ENCODE assay signal across 9 cellular contexts in the genomic region with DNA sequence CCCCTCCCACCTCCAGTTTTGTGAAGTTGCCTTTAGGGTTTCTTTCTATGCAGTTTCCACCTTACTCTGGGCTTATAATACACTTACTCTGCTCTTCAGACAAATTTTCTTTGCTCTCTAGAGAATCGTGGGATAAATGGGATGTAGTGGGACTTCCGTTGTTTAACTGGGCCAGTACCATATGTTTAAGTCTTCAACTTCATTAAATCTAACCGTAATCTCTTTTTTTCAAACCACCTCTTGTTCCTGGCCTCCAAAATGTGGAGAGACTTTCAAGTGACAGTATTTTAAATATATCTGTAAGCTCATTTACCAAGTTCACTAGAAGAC. TPM values are rescaled to one million over a fixed set of nuclear protein-coding genes. Genes with fewer than 3 reads are reported as not detected.
DNase-seq lines count a peak whose midpoint lies in the region; ATAC-seq, FAIRE-seq and TF ChIP-seq lines count a peak whose summit lies in the region.
"Had no signal": no experiment of that assay in that cellular context is flagged by ENCODE, and none has a peak within 500 bp of the region (broad histone marks: within the 10 kb centered on the region; RNA-seq: fewer than 3 reads in every experiment).

No MANE protein-coding gene starts in this region.

- H3K4me3 Mint-ChIP-seq in T-helper 1 cell treated with Interleukin-12 subunit alpha and Interleukin-12 subunit beta and Interleukin-4 antibody, amounts not matched to agents 30 μg/mL and 1 μg/mL, for 36 hours: peak overlapping the region; percentile 93
- peak overlapping the region; percentile 84 for H3K4me3 Mint-ChIP-seq in activated CD4-positive, alpha-beta memory T cell treated with anti-CD3 and anti-CD28 coated beads, Interleukin-2, amount 10 ng/mL, durations not matched to agents 7 days and 5 days

- H3K27me3 ChIP-seq in iPS-15b (ENCODE audit: control insufficient read depth, insufficient read depth, low read length): no peaks in the 10 kb centered on the region

- H3K4me3 ChIP-seq in iPS-15b (ENCODE audit: low read depth, low read length): peak overlapping the region; percentile 70

- FAIRE-seq in GM12891 (lab: Jason Lieb, UNC): no peak
- FAIRE-seq: G401.6 had no signal

- H3K36me3 Mint-ChIP-seq in T-helper 1 cell treated with Interleukin-12 subunit alpha and Interleukin-12 subunit beta and Interleukin-4 antibody, amounts not matched to agents 30 μg/mL and 1 μg/mL, for 36 hours (ENCODE audit: low read depth): peaks cover 4% of the 10 kb centered on the region
- peaks cover 2% of the 10 kb centered on the region for H3K36me3 Mint-ChIP-seq in activated CD4-positive, alpha-beta memory T cell treated with anti-CD3 and anti-CD28 coated beads, Interleukin-2, amount 10 ng/mL, durations not matched to agents 7 days and 5 days (ENCODE audit: low read depth)

- H3K27ac Mint-ChIP-seq in T-helper 1 cell treated with Interleukin-12 subunit alpha and Interleukin-12 subunit beta and Interleukin-4 antibody, amounts not matched to agents 30 μg/mL and 1 μg/mL, for 36 hours: peak overlapping the region; percentile 90
- H3K27ac Mint-ChIP-seq in activated CD4-positive, alpha-beta memory T cell treated with anti-CD3 and anti-CD28 coated beads, Interleukin-2, amount 10 ng/mL, durations not matched to agents 7 days and 5 days: peak overlapping the region; percentile 73

- no peaks in the 10 kb centered on the region for H3K9me3 ChIP-seq in iPS-15b (ENCODE audit: control insufficient read depth, insufficient read depth, low read length)

- peaks cover 28% of the 10 kb centered on the region for H3K4me1 Mint-ChIP-seq in T-helper 1 cell treated with Interleukin-12 subunit alpha and Interleukin-12 subunit beta and Interleukin-4 antibody, amounts not matched to agents 30 μg/mL and 1 μg/mL, for 36 hours (ENCODE audit: low read depth)
- peaks cover 40% of the 10 kb centered on the region for H3K4me1 Mint-ChIP-seq in activated CD4-positive, alpha-beta memory T cell treated with anti-CD3 and anti-CD28 coated beads, Interleukin-2, amount 10 ng/mL, durations not matched to agents 7 days and 5 days

- peak overlapping the region; percentile 69 for H3K27ac ChIP-seq in substantia nigra (ENCODE audit: low read depth, low read length, poor library complexity, severe bottlenecking)

- no peaks in the 10 kb centered on the region for H3K9me3 Mint-ChIP-seq in T-helper 1 cell treated with Interleukin-12 subunit alpha and Interleukin-12 subunit beta and Interleukin-4 antibody, amounts not matched to agents 30 μg/mL and 1 μg/mL, for 36 hours
- H3K9me3 Mint-ChIP-seq in activated CD4-positive, alpha-beta memory T cell treated with anti-CD3 and anti-CD28 coated beads, Interleukin-2, amount 10 ng/mL, durations not matched to agents 7 days and 5 days: no peaks in the 10 kb centered on the region

- DNase-seq in T-helper 1 cell (no peak), substantia nigra (lab: John Stamatoyannopoulos, UW) (no peak), GM12891 (ENCODE audit: insufficient read length, low spot score) (no peak), DMS53 (lab: John Stamatoyannopoulos, UW) (no peak)
- DNase-seq in activated CD4-positive, alpha-beta memory T cell treated with anti-CD3 and anti-CD28 coated beads, Interleukin-2, amount 10 ng/mL, durations not matched to agents 7 days and 5 days: no peak

- H3K9ac ChIP-seq in iPS-15b (ENCODE audit: low read depth, low read length): peak overlapping the region; percentile 85

- H3K4me1 ChIP-seq in iPS-15b (ENCODE audit: control insufficient read depth, insufficient read depth, low read length): peaks cover 7% of the 10 kb centered on the region

- no peak for TF ChIP-seq POLR2A in GM12891 (IDR thresholded peaks at IDR 0.05; ENCODE audit: low read depth, low read length)

- CTCF ChIA-PET in activated CD4-positive, alpha-beta memory T cell treated with anti-CD3 and anti-CD28 coated beads, Interleukin-2, amount 10 ng/mL, durations not matched to agents 7 days and 5 days (lab: Charles Lee): no interaction called here

- POLR2A ChIA-PET in activated CD4-positive, alpha-beta memory T cell treated with anti-CD3 and anti-CD28 coated beads, Interleukin-2, amount 10 ng/mL, durations not matched to agents 7 days and 5 days (lab: Charles Lee): interaction anchor here (0.6 to 1.2 kb wide), 2 partner anchors 22 to 114 kb away, joined by 3 to 5 read pairs; no protein-coding TSS in a partner anchor

- no peaks in the 10 kb centered on the region for H3K27me3 Mint-ChIP-seq in T-helper 1 cell treated with Interleukin-12 subunit alpha and Interleukin-12 subunit beta and Interleukin-4 antibody, amounts not matched to agents 30 μg/mL and 1 μg/mL, for 36 hours (ENCODE audit: low read depth)
- peaks cover 1% of the 10 kb centered on the region for H3K27me3 Mint-ChIP-seq in activated CD4-positive, alpha-beta memory T cell treated with anti-CD3 and anti-CD28 coated beads, Interleukin-2, amount 10 ng/mL, durations not matched to agents 7 days and 5 days

- ATAC-seq in HG03159 (IDR thresholded peaks at IDR 0.05; ENCODE audit: unreplicated experiment): no peak

- no peaks in the 10 kb centered on the region for H3K36me3 ChIP-seq in iPS-15b (ENCODE audit: control insufficient read depth, insufficient read depth, low read length)

TF ChIP-seq in GM12891, 5 proteins besides CTCF, POLR2A, EP300 and RAD21:
- TF ChIP-seq PAX5 (IDR thresholded peaks at IDR 0.05; ENCODE audit: insufficient read depth, low read length, severe bottlenecking) (no peak), TAF1 (IDR thresholded peaks at IDR 0.05; ENCODE audit: low read depth, low read length) (no peak), POU2F2 (IDR thresholded peaks at IDR 0.05; ENCODE audit: low read depth, low read length) (no peak), SPI1 (IDR thresholded peaks at IDR 0.05; ENCODE audit: low read depth, low read length) (no peak), POLR2AphosphoS5 (IDR thresholded peaks at IDR 0.05; ENCODE audit: low read depth, low read length) (no peak)

RNA-seq across cellular contexts. Expression of a gene that starts 23.9 kb away (rescaled TPM):
- total RNA-seq in activated CD4-positive, alpha-beta memory T cell treated with anti-CD3 and anti-CD28 coated beads, Interleukin-2, amount 10 ng/mL, durations not matched to agents 7 days and 5 days: 10 to 100 TPM; 83.9 to 85.6 TPM
- polyA plus RNA-seq in GM12891 (2012; ENCODE audit: low read depth, missing spikeins): 87.7 TPM
